Comparison of ENCODE assay signal across 15 cellular contexts in genomic region chr14:24993631-24994030, GRCh38. TPM values are rescaled to one million over a fixed set of nuclear protein-coding genes. Genes with fewer than 3 reads are reported as not detected.
DNase-seq lines count a peak whose midpoint lies in the region; ATAC-seq, FAIRE-seq and TF ChIP-seq lines count a peak whose summit lies in the region.
"Had no signal": no experiment of that assay in that cellular context is flagged by ENCODE, and none has a peak within 500 bp of the region (broad histone marks: within the 10 kb centered on the region; RNA-seq: fewer than 3 reads in every experiment).

No MANE protein-coding gene starts in this region.

- RAD21 ChIA-PET in GM12878 (lab: Charles Lee; ENCODE audit: unreplicated experiment): interaction anchor here (1.2 to 4.2 kb wide), 6 partner anchors 11 to 187 kb away, joined by 3 to 56 read pairs (median 7); no protein-coding TSS in a partner anchor

- CTCF ChIA-PET in GM12878 (lab: Yijun Ruan, JAX): interaction anchor here (1.4 to 6.8 kb wide), 7 partner anchors 11 to 284 kb away, joined by 3 to 79 read pairs (median 9); no protein-coding TSS in a partner anchor

- no peak for TF ChIP-seq RAD21 in GM12878 (IDR thresholded peaks at IDR 0.05; ENCODE audit: insufficient read depth, low read depth, low read length)

- DNase-seq in NCI-H510A treated with DMSO at 0.1 percent for 48 hours (lab: John Stamatoyannopoulos, UW): peak; percentile 27
- DNase-seq in NCI-H510A (lab: John Stamatoyannopoulos, UW): no peak
- no peak for DNase-seq in GM12878 (ENCODE audit: low read depth, low spot score)
- no peak for DNase-seq in activated T-cell treated with anti-CD3 and anti-CD28 coated beads, Interleukin-2, amount 50 U/mL, for 4 hours
- no peak for DNase-seq in substantia nigra (lab: John Stamatoyannopoulos, UW)
- DNase-seq: 8988T; C1 segment of cervical spinal cord; CD4-positive, alpha-beta T cell; DND-41; GDM1; HCEC 1CT; HFFc6 had no signal

- H3K4me1 ChIP-seq in BLaER1 treated with 17β-estradiol and CSF1 and Interleukin-3, amounts not matched to agents 10 nM and 100 nM: peaks cover 0 to 15% (median 5%) of the 10 kb centered on the region in 10 experiments; a peak in 9 of 20 replicates
- peaks cover 35% of the 10 kb centered on the region for H3K4me1 ChIP-seq in Loucy (ENCODE audit: insufficient read depth, low read length, poor library complexity, severe bottlenecking)
- H3K4me1 ChIP-seq in GM12878 (ENCODE audit: control insufficient read depth, insufficient read depth, low read length): no peaks in the 10 kb centered on the region; the same call in 1 of the 2 replicates

- H4K20me1 ChIP-seq in BLaER1 treated with 17β-estradiol and CSF1 and Interleukin-3, amounts not matched to agents 10 nM and 100 nM: no peaks in the 10 kb centered on the region
- H4K20me1 ChIP-seq in Loucy (ENCODE audit: insufficient read depth, low read length, poor library complexity, severe bottlenecking) (no peaks in the 10 kb centered on the region), GM12878 (ENCODE audit: control insufficient read depth, insufficient read depth) (no peaks in the 10 kb centered on the region)

- BruUV-seq in GM12878 (replicated peaks; lab: Mats Ljungman, UMichigan): no TSS peak

- no peak for TF ChIP-seq CTCF in Loucy (conservative IDR thresholded peaks at IDR 0.05; ENCODE audit: low read length)
- no peak for TF ChIP-seq CTCF in GM12878 (IDR thresholded peaks at IDR 0.05 in 2 of 3, conservative IDR thresholded peaks at IDR 0.05 in 1 of 3; ENCODE audit: control insufficient read depth in 2 of 3, extremely low read depth in 1 of 3, insufficient read depth in 1 of 3, low read depth in 3 of 3, low read length in 3 of 3)

- H2AFZ ChIP-seq in Loucy (ENCODE audit: low read length) (peak overlapping the region; percentile 70), GM12878 (ENCODE audit: control insufficient read depth, low read depth, low read length) (no peak overlapping the region)

- H3K4me2 ChIP-seq in BLaER1 treated with 17β-estradiol and CSF1 and Interleukin-3, amounts not matched to agents 10 nM and 100 nM: peak overlapping the region in 8 of 11 experiments; percentile 5 to 36 (median 14); a peak in 6 of 22 replicates
- H3K4me2 ChIP-seq in Loucy (ENCODE audit: low read depth, low read length, poor library complexity, severe bottlenecking) (no peak overlapping the region), GM12878 (ENCODE audit: control insufficient read depth, insufficient read depth) (no peak overlapping the region)

- intact Hi-C loops in GM12878 (cut with micrococcal nuclease; ENCODE audit: unreplicated experiment): loop anchor here (5.0 kb wide), 1 partner anchor 186 kb away; no protein-coding TSS in a partner anchor

- H3K4me1 Mint-ChIP-seq in activated T-cell treated with anti-CD3 and anti-CD28 coated beads, Interleukin-2, amount 50 U/mL, for 4 hours (ENCODE audit: low read depth): no peaks in the 10 kb centered on the region

- H3K9me2 ChIP-seq in Loucy (replicated peaks; ENCODE audit: low read depth, low read length): no peaks in the 10 kb centered on the region

- in situ Hi-C loops in GM12878 (cut with MboI): no loop called here

- no peak overlapping the region for H3K4me3 ChIP-seq in BLaER1 treated with 17β-estradiol and CSF1 and Interleukin-3, amounts not matched to agents 10 nM and 100 nM
- no peak overlapping the region for H3K4me3 ChIP-seq in Loucy (ENCODE audit: low read length, poor library complexity, severe bottlenecking)
- H3K4me3 ChIP-seq in GM12878: no peak overlapping the region

- no peak overlapping the region for H3K9ac ChIP-seq in BLaER1 treated with 17β-estradiol and CSF1 and Interleukin-3, amounts not matched to agents 10 nM and 100 nM
- H3K9ac ChIP-seq in Loucy (ENCODE audit: low read depth, low read length, poor library complexity, severe bottlenecking) (peak overlapping the region; percentile 8), GM12878 (ENCODE audit: control insufficient read depth, insufficient read depth, low read length) (no peak overlapping the region)

- no peaks in the 10 kb centered on the region for H3K36me3 Mint-ChIP-seq in activated T-cell treated with anti-CD3 and anti-CD28 coated beads, Interleukin-2, amount 50 U/mL, for 4 hours (ENCODE audit: insufficient read depth)

- SMC1A ChIA-PET in GM12878 (lab: Charles Lee; ENCODE audit: uncharacterized antibody, unreplicated experiment): interaction anchor here (0.6 to 9.6 kb wide), 12 partner anchors 10 to 187 kb away, joined by 3 to 116 read pairs (median 4); no protein-coding TSS in a partner anchor

- no peak overlapping the region for H3K4me3 Mint-ChIP-seq in activated T-cell treated with anti-CD3 and anti-CD28 coated beads, Interleukin-2, amount 50 U/mL, for 4 hours
- H3K4me3 Mint-ChIP-seq: CD4-positive, alpha-beta T cell; HFFc6 had no signal

- no peak for TF ChIP-seq EP300 in GM12878 (IDR thresholded peaks at IDR 0.05; ENCODE audit: borderline replicate concordance in 1 of 2, control insufficient read depth in 1 of 2, low read depth in 2 of 2, low read length in 2 of 2)

- FAIRE-seq in GM12878 (lab: Jason Lieb, UNC): no peak

- POLR2A ChIA-PET in GM12878 (lab: Charles Lee): interaction anchor here (0.7 to 1.8 kb wide), 3 partner anchors 9 to 12 kb away, joined by 3 to 6 read pairs (median 4); no protein-coding TSS in a partner anchor

- H3K27me3 ChIP-seq in BLaER1 treated with 17β-estradiol and CSF1 and Interleukin-3, amounts not matched to agents 10 nM and 100 nM: no peaks in the 10 kb centered on the region
- H3K27me3 ChIP-seq in Loucy (ENCODE audit: insufficient read depth, low read length, poor library complexity, severe bottlenecking) (no peaks in the 10 kb centered on the region), GM12878 (replicated peaks in 1 of 2; ENCODE audit: control insufficient read depth in 2 of 2, insufficient read depth in 2 of 2, low read length in 1 of 2) (no peaks in the 10 kb centered on the region)

- no peaks in the 10 kb centered on the region for H3K9me3 ChIP-seq in BLaER1 treated with 17β-estradiol and CSF1 and Interleukin-3, amounts not matched to agents 10 nM and 100 nM (replicated peaks in 1 of 11)
- no peaks in the 10 kb centered on the region for H3K9me3 ChIP-seq in Loucy (ENCODE audit: insufficient read depth, low read depth, low read length)
- no peaks in the 10 kb centered on the region for H3K9me3 ChIP-seq in GM12878 (replicated peaks; ENCODE audit: control insufficient read depth, insufficient read depth, low read length)

- peak; percentile 28; the same call in 1 of the 3 replicates for ATAC-seq in GM12878
- ATAC-seq in activated T-cell treated with anti-CD3 and anti-CD28 coated beads, Interleukin-2, amount 50 U/mL, for 4 hours: no peak
- no peak for ATAC-seq in GM19023 (IDR thresholded peaks at IDR 0.05; ENCODE audit: unreplicated experiment)

- no peaks in the 10 kb centered on the region for H3K36me3 ChIP-seq in BLaER1 treated with 17β-estradiol and CSF1 and Interleukin-3, amounts not matched to agents 10 nM and 100 nM
- no peaks in the 10 kb centered on the region for H3K36me3 ChIP-seq in Loucy (ENCODE audit: insufficient read depth, low read length)
- H3K36me3 ChIP-seq in GM12878 (ENCODE audit: control insufficient read depth in 2 of 2, insufficient read depth in 2 of 2, low read length in 1 of 2): no peaks in the 10 kb centered on the region

- no peaks in the 10 kb centered on the region for H3K9me3 Mint-ChIP-seq in activated T-cell treated with anti-CD3 and anti-CD28 coated beads, Interleukin-2, amount 50 U/mL, for 4 hours
- H3K9me3 Mint-ChIP-seq: CD4-positive, alpha-beta T cell; HFFc6 had no signal

- H3F3A ChIP-seq in Loucy (ENCODE audit: low read depth): no peaks in the 10 kb centered on the region

- H3K27me3 Mint-ChIP-seq in activated T-cell treated with anti-CD3 and anti-CD28 coated beads, Interleukin-2, amount 50 U/mL, for 4 hours (ENCODE audit: low read depth): peaks cover 4% of the 10 kb centered on the region

- no peak for TF ChIP-seq POLR2A in GM12878 (IDR thresholded peaks at IDR 0.05; ENCODE audit: low read depth, low read length)

- H3K79me2 ChIP-seq in Loucy (ENCODE audit: insufficient read depth, low read length) (no peaks in the 10 kb centered on the region), GM12878 (ENCODE audit: control insufficient read depth, insufficient read depth, low read length) (no peaks in the 10 kb centered on the region)

- no peak overlapping the region for H3K27ac ChIP-seq in BLaER1 treated with 17β-estradiol and CSF1 and Interleukin-3, amounts not matched to agents 10 nM and 100 nM
- H3K27ac ChIP-seq in GM12878 (ENCODE audit: control insufficient read depth, insufficient read depth) (no peak overlapping the region), substantia nigra (ENCODE audit: low read depth, low read length, poor library complexity, severe bottlenecking) (no peak overlapping the region)

TF ChIP-seq in GM12878, 131 proteins besides CTCF, POLR2A, EP300 and RAD21 (continues in another document):
- TF ChIP-seq NBN (IDR thresholded peaks at IDR 0.05) (no peak), KAT2A (conservative IDR thresholded peaks at IDR 0.05; ENCODE audit: control insufficient read depth, low read depth, low read length) (no peak), ASH2L (IDR thresholded peaks at IDR 0.05; ENCODE audit: borderline replicate concordance, low read depth) (no peak), SMAD1 (IDR thresholded peaks at IDR 0.05; ENCODE audit: low read depth, partially characterized antibody) (no peak)

RNA-seq across cellular contexts. Expression of gene STXBP6, which starts 56.3 kb away (rescaled TPM):
- total RNA-seq in GM12878 (2013; cell fraction: nucleolus; rRNA removed): 12.3 and 12.7 TPM in 2 replicates
- 1.9 and 2.0 TPM in 2 replicates for total RNA-seq in GM12878 (2014; rRNA removed)
- 1.6 and 1.8 TPM in 2 replicates for total RNA-seq in GM12878 (2014; rRNA removed; fragmentation: Illumina TruSeq; extraction: Trizol)
- total RNA-seq in GM12878 (2021): 1.5 and 1.7 TPM in 2 replicates
- polyA plus RNA-seq in GM12878 (2011; ENCODE audit: low read depth): 1.5 TPM
- 47.3 and 58.0 TPM in 2 replicates for polyA plus RNA-seq in GM12878 (2011; rRNA removed)
- 22.5 and 28.7 TPM in 2 replicates for polyA plus RNA-seq in GM12878 (2011; cell fraction: cytosol; rRNA removed)
- polyA plus RNA-seq in GM12878 (2011; cell fraction: nucleus; rRNA removed): 18.2 and 19.0 TPM in 2 replicates
- polyA plus RNA-seq in GM12878 (2012): 2.4 and 4.4 TPM in 2 replicates
- 0.71 and 2.0 TPM in 2 replicates for polyA plus RNA-seq in GM12878 (2014; fragmentation: Illumina TruSeq; extraction: Trizol)
- 1 to 10 TPM; 1.2 to 1.8 TPM for polyA plus RNA-seq in GM12878 (2014; fragmentation: Nextera tagmentation; extraction: Ambion mirVana)
- polyA plus RNA-seq in GM12878 (2014; rRNA removed): 1.8 TPM in 2 replicates
- polyA plus RNA-seq in GM12878 (2016; fragmentation: Nextera tagmentation; extraction: Ambion mirVana): 1 to 10 TPM; 1.9 to 2.8 TPM
- polyA minus RNA-seq in GM12878 (2011; rRNA and poly(A)+ RNA removed): 21.7 and 26.0 TPM in 2 replicates
- polyA minus RNA-seq in GM12878 (2011; cell fraction: cytosol; rRNA and poly(A)+ RNA removed): 5.1 and 6.0 TPM in 2 replicates
- 17.7 and 24.8 TPM in 2 replicates for polyA minus RNA-seq in GM12878 (2011; cell fraction: nucleus; rRNA and poly(A)+ RNA removed)
- under 1 TPM in 1 of 3 donors, not detected in 2; 0.18 TPM for total RNA-seq in activated T-cell treated with anti-CD3 and anti-CD28 coated beads, Interleukin-2, amount 50 U/mL, for 4 hours
- total RNA-seq: CD4-positive, alpha-beta T cell had no signal

Comparison
In these comparisons a context has a peak if more than half of its experiments do, and no peak if none do; other contexts are left out.
1. H3K4me2 ChIP-seq: peak in BLaER1 treated with 17β-estradiol and CSF1 and Interleukin-3, amounts not matched to agents 10 nM and 100 nM (8 of 11); none in Loucy (single experiment) and GM12878 (single experiment).